ENCODE assay signal across 8 cellular contexts in genomic region chr19:19775891-19776205, GRCh38. TPM values are rescaled to one million over a fixed set of nuclear protein-coding genes. Genes with fewer than 3 reads are reported as not detected.
DNase-seq lines count a peak whose midpoint lies in the region; ATAC-seq and TF ChIP-seq lines count a peak whose summit lies in the region.

No MANE protein-coding gene starts in this region.

- H3K36me3 ChIP-seq in DND-41 (ENCODE audit: insufficient read depth, low read length) (peaks cover 11% of the 10 kb centered on the region), fibroblast of lung (ENCODE audit: control insufficient read depth, insufficient read depth, low read length) (no peaks in the 10 kb centered on the region), rectal smooth muscle tissue (ENCODE audit: control insufficient read depth, insufficient read depth, low read length) (no peaks in the 10 kb centered on the region)

- no peak for DNase-seq in DND-41
- peak; percentile 25 for DNase-seq in HEK293T (ENCODE audit: extremely low spot score)
- DNase-seq in RPMI8226, result peak; percentile 57
- DNase-seq in fibroblast of lung (ENCODE audit: low read depth in 2 of 2), result no peak
- no peak for DNase-seq in H4 (ENCODE audit: low spot score)
- DNase-seq in kidney glomerular epithelial cell (lab: John Stamatoyannopoulos, UW), result no peak
- DNase-seq in central memory CD4-positive, alpha-beta T cell, result no peak

- peak overlapping the region; percentile 64 for H3K9ac ChIP-seq in DND-41 (ENCODE audit: low read depth, low read length)
- H3K9ac ChIP-seq in fibroblast of lung (ENCODE audit: insufficient read depth, low read length), result peak overlapping the region; percentile 62
- peak overlapping the region; percentile 90 for H3K9ac ChIP-seq in rectal smooth muscle tissue (ENCODE audit: low read length)

- H2AFZ ChIP-seq in DND-41 (ENCODE audit: low read depth, low read length), result peak overlapping the region; percentile 85
- peak overlapping the region; percentile 99 for H2AFZ ChIP-seq in fibroblast of lung (ENCODE audit: low read length)

- H4K20me1 ChIP-seq in DND-41 (ENCODE audit: insufficient read depth, low read length) (no peaks in the 10 kb centered on the region), fibroblast of lung (ENCODE audit: control insufficient read depth, extremely low read depth, insufficient read depth, low read length) (no peaks in the 10 kb centered on the region)

- peak overlapping the region; percentile 91 for H3K4me2 ChIP-seq in DND-41 (ENCODE audit: insufficient read depth, low read length)
- peak overlapping the region; percentile 98 for H3K4me2 ChIP-seq in fibroblast of lung (ENCODE audit: extremely low read depth, insufficient read depth, low read length)

- H3K27ac ChIP-seq in DND-41 (ENCODE audit: low read length) (peak overlapping the region; percentile 83), fibroblast of lung (ENCODE audit: insufficient read depth, low read length) (peak overlapping the region; percentile 73), rectal smooth muscle tissue (ENCODE audit: low read depth, low read length) (peak overlapping the region; percentile 62)

- CTCF ChIA-PET in HEK293T (lab: Yijun Ruan, JAX), result no interaction called here

- H3K4me1 ChIP-seq in DND-41 (ENCODE audit: insufficient read depth, low read length) (peaks cover 42% of the 10 kb centered on the region), fibroblast of lung (ENCODE audit: control insufficient read depth, extremely low read depth, insufficient read depth, low read length) (no peaks in the 10 kb centered on the region), rectal smooth muscle tissue (ENCODE audit: control insufficient read depth, insufficient read depth, low read length) (peaks cover 15% of the 10 kb centered on the region)

- no peak for ATAC-seq in DND-41 (ENCODE audit: insufficient read depth, low read depth)

- H3K27me3 ChIP-seq in DND-41 (ENCODE audit: insufficient read depth, low read length, poor library complexity) (no peaks in the 10 kb centered on the region), fibroblast of lung (ENCODE audit: control insufficient read depth, insufficient read depth, low read length) (no peaks in the 10 kb centered on the region), rectal smooth muscle tissue (ENCODE audit: control insufficient read depth, insufficient read depth, low read length) (no peaks in the 10 kb centered on the region)

- peak overlapping the region; percentile 57 to 85 for H3K4me3 ChIP-seq in DND-41 (ENCODE audit: low read depth in 1 of 2, low read length in 2 of 2)
- H3K4me3 ChIP-seq in fibroblast of lung (replicated peaks in 1 of 4; ENCODE audit: control extremely low read depth in 1 of 4, insufficient read depth in 1 of 4, low read depth in 3 of 4, low read length in 4 of 4), result peak overlapping the region; percentile 91 to 95 (median 93)
- peak overlapping the region; percentile 97 for H3K4me3 ChIP-seq in rectal smooth muscle tissue (ENCODE audit: low read length)

- POLR2A ChIA-PET in HEK293T (lab: Yijun Ruan, JAX), result interaction anchor here (0.7 to 2.2 kb wide), 11 partner anchors 9 to 1366 kb away, joined by 3 to 22 read pairs (median 3); partner anchors contain the start of genes ZNF101, ZNF14 and ZNF431

- TF ChIP-seq CTCF in DND-41 (IDR thresholded peaks at IDR 0.05; ENCODE audit: borderline replicate concordance, extremely low read depth, low read length, poor library complexity, severe bottlenecking), result no peak
- no peak for TF ChIP-seq CTCF in fibroblast of lung (conservative IDR thresholded peaks at IDR 0.05 in 1 of 2, IDR thresholded peaks at IDR 0.05 in 1 of 2; ENCODE audit: low read depth in 1 of 2, low read length in 2 of 2)

- H3K79me2 ChIP-seq in DND-41 (ENCODE audit: insufficient read depth, low read length), result peaks cover 49% of the 10 kb centered on the region
- H3K79me2 ChIP-seq in fibroblast of lung (ENCODE audit: control insufficient read depth, insufficient read depth, low read length), result peaks cover 3% of the 10 kb centered on the region

- H3K9me3 ChIP-seq in DND-41 (ENCODE audit: insufficient read depth, low read length, severe bottlenecking), result no peaks in the 10 kb centered on the region
- H3K9me3 ChIP-seq in fibroblast of lung (ENCODE audit: control insufficient read depth, insufficient read depth, low read depth, low read length), result no peaks in the 10 kb centered on the region

TF ChIP-seq in HEK293T, 16 proteins besides CTCF, POLR2A, EP300 and RAD21:
- TF ChIP-seq BHLHE40 (IDR thresholded peaks at IDR 0.05; ENCODE audit: borderline replicate concordance) (no peak), ARNT (IDR thresholded peaks at IDR 0.05) (no peak), NFRKB (IDR thresholded peaks at IDR 0.05) (no peak), SUZ12 (IDR thresholded peaks at IDR 0.05) (no peak), SP1 (IDR thresholded peaks at IDR 0.05) (no peak), TARDBP (IDR thresholded peaks at IDR 0.05) (no peak), FOXM1 (IDR thresholded peaks at IDR 0.05; ENCODE audit: borderline replicate concordance) (no peak), CTBP1 (IDR thresholded peaks at IDR 0.05; ENCODE audit: borderline replicate concordance) (no peak), PKNOX1 (IDR thresholded peaks at IDR 0.05) (no peak), ZNF384 (IDR thresholded peaks at IDR 0.05) (no peak), HDGF (IDR thresholded peaks at IDR 0.05; ENCODE audit: borderline replicate concordance) (no peak), LEF1 (IDR thresholded peaks at IDR 0.05; ENCODE audit: borderline replicate concordance) (no peak), L3MBTL2 (conservative IDR thresholded peaks at IDR 0.05) (no peak)

RNA-seq across cellular contexts. Expression of gene ZNF14, which starts 42.9 kb away (rescaled TPM):
- total RNA-seq in fibroblast of lung, result 6.2 and 7.9 TPM in 2 replicates
- polyA plus RNA-seq in fibroblast of lung, result 2.6 and 3.7 TPM in 2 replicates
- polyA plus RNA-seq in fibroblast of lung (2012), result 1.7 and 2.3 TPM in 2 replicates
- polyA minus RNA-seq in fibroblast of lung (ENCODE audit: low replicate concordance), result not detected in 2 replicates
- total RNA-seq in H4 (2014; rRNA removed; shearing (Covaris generic)), result 3.0 and 3.2 TPM in 2 replicates

RNA-seq across cellular contexts. Expression of gene ZNF506, which starts 45.7 kb away (rescaled TPM):
- 11.0 and 16.5 TPM in 2 replicates for total RNA-seq in fibroblast of lung
- 7.6 and 9.6 TPM in 2 replicates for polyA plus RNA-seq in fibroblast of lung
- polyA plus RNA-seq in fibroblast of lung (2012), result 6.0 and 6.6 TPM in 2 replicates
- polyA minus RNA-seq in fibroblast of lung (ENCODE audit: low replicate concordance), result 5.2 and 15.4 TPM in 2 replicates
- total RNA-seq in H4 (2014; rRNA removed; shearing (Covaris generic)), result 15.1 and 18.1 TPM in 2 replicates

Comparison
In these comparisons a context has a peak if more than half of its experiments do, and no peak if none do; other contexts are left out.
1. DNase-seq: peak in HEK293T (single experiment) and RPMI8226 (single experiment); none in DND-41 (single experiment), fibroblast of lung (0 of 2), H4 (single experiment), kidney glomerular epithelial cell (single experiment) and central memory CD4-positive, alpha-beta T cell (single experiment).
2. Peak in every context shown above with its lines, with median percentiles within 50 percentile points of each other: H3K27ac ChIP-seq, H3K4me3 ChIP-seq and H3K9ac ChIP-seq.